ENCODE assay signal across 12 cellular contexts in the genomic region with DNA sequence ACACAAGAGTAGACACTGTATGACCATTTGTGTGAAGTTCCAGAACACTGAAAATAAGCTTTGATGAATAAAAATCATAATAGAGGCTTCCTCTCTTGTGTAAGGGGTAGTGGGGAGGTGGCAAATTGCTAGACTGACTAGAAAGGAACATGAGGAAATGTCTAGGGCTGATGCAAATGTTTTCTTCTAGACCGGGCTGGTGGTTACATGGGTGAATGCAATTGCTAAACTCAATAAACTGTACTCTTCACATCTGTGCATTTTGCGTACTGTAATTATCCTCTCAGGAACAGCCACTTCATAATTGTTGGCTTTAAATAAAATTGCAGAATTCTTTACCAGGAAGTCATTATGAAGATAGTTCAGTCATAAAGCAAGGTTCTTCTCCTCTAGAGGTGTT. TPM values are rescaled to one million over a fixed set of nuclear protein-coding genes. Genes with fewer than 3 reads are reported as not detected.
DNase-seq lines count a peak whose midpoint lies in the region; ATAC-seq, FAIRE-seq and TF ChIP-seq lines count a peak whose summit lies in the region.
"Had no signal": no experiment of that assay in that cellular context is flagged by ENCODE, and none has a peak within 500 bp of the region (broad histone marks: within the 10 kb centered on the region; RNA-seq: fewer than 3 reads in every experiment).

No MANE protein-coding gene starts in this region.

- peak; percentile 72 for FAIRE-seq in GM12892 (lab: Jason Lieb, UNC)

- no peak overlapping the region for H3K4me3 Mint-ChIP-seq in HFFc6
- H3K4me3 Mint-ChIP-seq: stimulated activated naive CD8-positive, alpha-beta T cell treated with anti-CD3 and anti-CD28 coated beads, Interleukin-15, Interleukin-2, amounts not matched to agents 100 ng/mL and 50 ng/mL, for 24 hours had no signal

- no peaks in the 10 kb centered on the region for H3K27me3 ChIP-seq in OCI-LY3 (ENCODE audit: low read depth, low read length)
- no peaks in the 10 kb centered on the region for H3K27me3 ChIP-seq in hepatocyte

- H3K36me3 ChIP-seq in OCI-LY3 (replicated peaks; ENCODE audit: low read depth, low read length) (no peaks in the 10 kb centered on the region), hepatocyte (replicated peaks; ENCODE audit: insufficient read depth, low read depth) (no peaks in the 10 kb centered on the region)

- H3K9me3 ChIP-seq in OCI-LY3 (ENCODE audit: insufficient read depth, low read length), result no peaks in the 10 kb centered on the region
- no peaks in the 10 kb centered on the region for H3K9me3 ChIP-seq in hepatocyte (ENCODE audit: low read depth)

- H3K27me3 Mint-ChIP-seq in HFFc6 (ENCODE audit: insufficient read depth), result no peaks in the 10 kb centered on the region
- H3K27me3 Mint-ChIP-seq: stimulated activated naive CD8-positive, alpha-beta T cell treated with anti-CD3 and anti-CD28 coated beads, Interleukin-15, Interleukin-2, amounts not matched to agents 100 ng/mL and 50 ng/mL, for 24 hours had no signal

- peaks cover 38% of the 10 kb centered on the region for H3K4me1 ChIP-seq in OCI-LY3 (ENCODE audit: low read length)
- no peaks in the 10 kb centered on the region for H3K4me1 ChIP-seq in hepatocyte (ENCODE audit: insufficient read depth)

- H3K79me2 ChIP-seq in OCI-LY3 (ENCODE audit: low read length) (no peaks in the 10 kb centered on the region), hepatocyte (no peaks in the 10 kb centered on the region)

- no peaks in the 10 kb centered on the region for H3K9me3 Mint-ChIP-seq in HFFc6
- H3K9me3 Mint-ChIP-seq: stimulated activated naive CD8-positive, alpha-beta T cell treated with anti-CD3 and anti-CD28 coated beads, Interleukin-15, Interleukin-2, amounts not matched to agents 100 ng/mL and 50 ng/mL, for 24 hours had no signal

- ATAC-seq in GM19467 (IDR thresholded peaks at IDR 0.05; ENCODE audit: unreplicated experiment), result peak; percentile 61
- peak; percentile 52 for ATAC-seq in HG03097 (IDR thresholded peaks at IDR 0.05; ENCODE audit: low FRiP score, unreplicated experiment)
- ATAC-seq: HCT116 had no signal

- H3K27ac ChIP-seq in OCI-LY3 (ENCODE audit: low read length) (peak overlapping the region; percentile 88), hepatocyte (no peak overlapping the region)
- H3K27ac ChIP-seq: SK-N-MC had no signal

- no peak overlapping the region for H3K27ac Mint-ChIP-seq in HFFc6
- H3K27ac Mint-ChIP-seq: stimulated activated naive CD8-positive, alpha-beta T cell treated with anti-CD3 and anti-CD28 coated beads, Interleukin-15, Interleukin-2, amounts not matched to agents 100 ng/mL and 50 ng/mL, for 24 hours had no signal

- TF ChIP-seq CTCF in OCI-LY3 (IDR thresholded peaks at IDR 0.05; ENCODE audit: low read depth, low read length) (no peak), HFFc6 (IDR thresholded peaks at IDR 0.05) (no peak), hepatocyte (IDR thresholded peaks at IDR 0.05; ENCODE audit: poor library complexity) (no peak)

- H4K20me1 ChIP-seq in OCI-LY3 (ENCODE audit: insufficient read depth, low read length) (no peaks in the 10 kb centered on the region), hepatocyte (ENCODE audit: insufficient read depth, poor library complexity, severe bottlenecking) (no peaks in the 10 kb centered on the region)

- TF ChIP-seq POLR2A in GM12892 (IDR thresholded peaks at IDR 0.05; ENCODE audit: low read depth, low read length), result no peak

- intact Hi-C loops in head of caudate nucleus (cut with DNase I), result no loop called here

- no peaks in the 10 kb centered on the region for H3K36me3 Mint-ChIP-seq in HFFc6 (ENCODE audit: low read depth)

- H3K9me2 ChIP-seq in hepatocyte (replicated peaks; ENCODE audit: insufficient read depth), result no peaks in the 10 kb centered on the region

- H3K9ac ChIP-seq in OCI-LY3 (ENCODE audit: low read length), result peak overlapping the region; percentile 60; the same call in 1 of the 2 replicates

- H3K4me1 Mint-ChIP-seq in HFFc6 (ENCODE audit: low read depth), result peaks cover 9% of the 10 kb centered on the region; the same call in 1 of the 2 replicates

- no peak for DNase-seq in GM12892 (ENCODE audit: insufficient read length)
- DNase-seq in NCI-H524 (lab: John Stamatoyannopoulos, UW), result no peak
- no peak for DNase-seq in HFFc6
- DNase-seq in head of caudate nucleus, result no peak
- DNase-seq in hepatocyte (ENCODE audit: low spot score), result no peak
- DNase-seq: DND-41 had no signal

- peak overlapping the region; percentile 82 for H3K4me2 ChIP-seq in OCI-LY3 (ENCODE audit: low read length)
- no peak overlapping the region for H3K4me2 ChIP-seq in hepatocyte

- H2AFZ ChIP-seq in OCI-LY3 (ENCODE audit: low read depth, low read length) (peak overlapping the region; percentile 32; the same call in 1 of the 2 replicates), hepatocyte (no peak overlapping the region)

- 94% methylated on average over 2 of the region's 2 CpGs for WGBS in hepatocyte (ENCODE audit: low lambda C conversion rate, missing lambda C conversion rate)

- H3K4me3 ChIP-seq in OCI-LY3 (ENCODE audit: low read length), result peak overlapping the region; percentile 60
- no peak overlapping the region for H3K4me3 ChIP-seq in hepatocyte
- H3K4me3 ChIP-seq: SK-N-MC had no signal

RNA-seq across cellular contexts. Expression of a gene that starts 5.2 kb away (rescaled TPM):
- 3.1 TPM for polyA plus RNA-seq in GM12892 (2012; ENCODE audit: missing spikeins)
- total RNA-seq in HFFc6 (2021; fragmentation: NEBNext Ultra II Directional; extraction: Animal tissue kit (Norgen Biotek cat#: 25700)), result 1 to 10 TPM; 4.6 to 6.0 (median 5.3) TPM
- 11.0 and 12.9 TPM in 2 replicates for total RNA-seq in hepatocyte
- 2.9 and 5.7 TPM in 2 replicates for polyA plus RNA-seq in hepatocyte
